20 cellular contexts compared by ENCODE assay signal in the genomic region with DNA sequence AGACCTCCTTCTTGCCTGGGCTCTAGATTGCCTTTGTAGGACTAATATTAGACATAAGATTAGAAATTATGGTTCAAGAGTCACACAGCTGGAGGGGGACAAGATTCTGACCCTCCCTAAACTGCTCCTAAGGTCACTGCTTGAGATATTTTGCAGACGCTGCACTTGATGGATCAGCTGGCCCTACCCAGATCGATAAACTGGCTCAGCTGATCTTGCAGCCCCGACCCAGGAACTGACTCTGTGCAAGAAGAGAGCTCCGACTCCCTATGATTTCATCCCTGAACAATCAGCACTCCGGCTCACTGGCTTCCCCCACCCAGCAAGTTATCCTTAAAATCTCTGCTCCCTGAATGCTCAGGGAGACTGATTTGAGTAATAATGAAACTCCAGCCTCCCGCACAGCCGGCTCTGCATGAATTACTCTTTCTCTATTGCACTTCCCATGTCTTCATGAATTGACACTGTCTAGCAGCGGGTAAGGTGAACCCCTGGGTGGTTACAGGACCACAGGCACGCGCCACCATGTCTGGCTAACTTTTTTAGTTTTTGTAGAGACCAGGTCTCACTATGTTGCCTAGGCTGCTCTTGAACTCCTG. TPM values are rescaled to one million over a fixed set of nuclear protein-coding genes. Genes with fewer than 3 reads are reported as not detected.
A peak's percentile ranks its signal among the peaks of the same experiment; 100 is the strongest.
DNase-seq lines count a peak whose midpoint lies in the region; ATAC-seq, FAIRE-seq and TF ChIP-seq lines count a peak whose summit lies in the region.
"Had no signal": no experiment of that assay in that cellular context is flagged by ENCODE, and none has a peak within 500 bp of the region (broad histone marks: within the 10 kb centered on the region; RNA-seq: fewer than 3 reads in every experiment).

No MANE protein-coding gene starts in this region.

- no peak overlapping the region for H3K27ac ChIP-seq in BLaER1
- H3K27ac ChIP-seq: adrenal gland, neutrophil, right atrium auricular region, RWPE1, vagina, WERI-Rb-1 had no signal

- DNase-seq in GM18507 (ENCODE audit: extremely low spot score, insufficient read length, low read depth) (no peak), head of caudate nucleus (peak in 22 of 42 donors; percentile 6 to 55 (median 25)), SW 1271 (lab: John Stamatoyannopoulos, UW) (no peak), D721Med (ENCODE audit: insufficient read length, low spot score) (no peak)
- DNase-seq: activated CD8-positive, alpha-beta T cell treated with anti-CD3 and anti-CD28 coated beads, Interleukin-2, amount 10 ng/mL, durations not matched to agents 7 days and 5 days; adrenal gland; CD4-positive, alpha-beta T cell; central memory CD4-positive, alpha-beta T cell; effector CD8-positive, alpha-beta T cell; NCI-H1417 treated with DMSO at 0.1 percent for 48 hours; WERI-Rb-1 had no signal

- peaks cover 36 to 40% (median 37%) of the 10 kb centered on the region in 3 donors for H3K4me1 Mint-ChIP-seq in IgD-negative memory B cell
- H3K4me1 Mint-ChIP-seq: mesothelial cell of epicardium had no signal

- H3K4me3 ChIP-seq in BLaER1, result no peak overlapping the region
- H3K4me3 ChIP-seq: adrenal gland, right atrium auricular region, vagina had no signal

- peaks cover 47% of the 10 kb centered on the region for H3K4me1 ChIP-seq in BLaER1
- H3K4me1 ChIP-seq: adrenal gland had no signal

- no peaks in the 10 kb centered on the region for H3K9me3 Mint-ChIP-seq in IgD-negative memory B cell
- H3K9me3 Mint-ChIP-seq: CD4-positive, alpha-beta T cell; mesothelial cell of epicardium had no signal

- H4K20me1 ChIP-seq in BLaER1, result no peaks in the 10 kb centered on the region

- peaks cover 4% of the 10 kb centered on the region for H3K27me3 Mint-ChIP-seq in IgD-negative memory B cell
- H3K27me3 Mint-ChIP-seq: CD4-positive, alpha-beta T cell had no signal

- no peak for TF ChIP-seq CTCF in D721Med (IDR thresholded peaks at IDR 0.05; ENCODE audit: insufficient read depth, missing control alignments)

- no peaks in the 10 kb centered on the region for H3K36me3 ChIP-seq in BLaER1
- H3K36me3 ChIP-seq: adrenal gland, neutrophil, right atrium auricular region, vagina, WERI-Rb-1 had no signal

- ATAC-seq in GM19023 (IDR thresholded peaks at IDR 0.05; ENCODE audit: unreplicated experiment) (no peak), HG02759 (IDR thresholded peaks at IDR 0.05; ENCODE audit: unreplicated experiment) (no peak)
- ATAC-seq: activated CD8-positive, alpha-beta T cell treated with anti-CD3 and anti-CD28 coated beads, Interleukin-2, amount 10 ng/mL, durations not matched to agents 7 days and 5 days had no signal

- H3K9ac ChIP-seq in BLaER1, result no peak overlapping the region

- H3K27me3 ChIP-seq in BLaER1, result no peaks in the 10 kb centered on the region
- H3K27me3 ChIP-seq: adrenal gland, neutrophil, right atrium auricular region, vagina had no signal

- peak overlapping the region; percentile 28 to 83 (median 78) for H3K27ac Mint-ChIP-seq in IgD-negative memory B cell
- H3K27ac Mint-ChIP-seq: activated CD8-positive, alpha-beta T cell treated with anti-CD3 and anti-CD28 coated beads, Interleukin-2, amount 10 ng/mL, durations not matched to agents 7 days and 5 days; CD4-positive, alpha-beta T cell; mesothelial cell of epicardium had no signal

- peak overlapping the region; percentile 51 to 92 (median 87) for H3K4me3 Mint-ChIP-seq in IgD-negative memory B cell
- H3K4me3 Mint-ChIP-seq: activated CD8-positive, alpha-beta T cell treated with anti-CD3 and anti-CD28 coated beads, Interleukin-2, amount 10 ng/mL, durations not matched to agents 7 days and 5 days; CD4-positive, alpha-beta T cell; mesothelial cell of epicardium had no signal

- intact Hi-C loops in head of caudate nucleus (cut with DNase I), result no loop called here

- H3K9me3 ChIP-seq in BLaER1, result peaks cover under 1% of the 10 kb centered on the region; the same call in 1 of the 2 replicates
- H3K9me3 ChIP-seq: adrenal gland, neutrophil, right atrium auricular region, vagina had no signal

- H3K36me3 Mint-ChIP-seq in IgD-negative memory B cell, result no peaks in the 10 kb centered on the region
- H3K36me3 Mint-ChIP-seq: mesothelial cell of epicardium had no signal

- peak overlapping the region; percentile 58 for H3K4me2 ChIP-seq in BLaER1

- FAIRE-seq in GM18507 (lab: Jason Lieb, UNC), result peak; percentile 46
- FAIRE-seq in D721Med (lab: Jason Lieb, UNC), result no peak

RNA-seq across cellular contexts. Expression of gene NANS, which starts 17.0 kb away (rescaled TPM):
- 26.9 TPM for polyA plus RNA-seq in IgD-negative memory B cell

RNA-seq across cellular contexts. Expression of gene ANP32B, which starts 56.4 kb away (rescaled TPM):
- 87.0 TPM for polyA plus RNA-seq in IgD-negative memory B cell

Comparison
In these comparisons a context has a peak if more than half of its experiments do, and no peak if none do; other contexts are left out.
1. DNase-seq: peak in head of caudate nucleus (22 of 42); none in GM18507 (single experiment), SW 1271 (0 of 2) and D721Med (single experiment).